In genomic region chr7:143240323-143241168, GRCh38 we compare ENCODE assay signal across 8 cellular contexts. TPM values are rescaled to one million over a fixed set of nuclear protein-coding genes. Genes with fewer than 3 reads are reported as not detected.
A peak's percentile ranks its signal among the peaks of the same experiment; 100 is the strongest.
DNase-seq lines count a peak whose midpoint lies in the region; ATAC-seq and TF ChIP-seq lines count a peak whose summit lies in the region.

No MANE protein-coding gene starts in this region.

- TF ChIP-seq CTCF in colonic mucosa (IDR thresholded peaks at IDR 0.05), result peak; percentile 92
- peak in 1 of 3 donors; percentile 55 for TF ChIP-seq CTCF in lower leg skin (IDR thresholded peaks at IDR 0.05)

- intact Hi-C loops in colonic mucosa (cut with DNase I) (loop anchor here (2.0 to 5.0 kb wide), 2 partner anchors 64 to 177 kb away; no protein-coding TSS in a partner anchor), lower leg skin (cut with DNase I; ENCODE audit: low total_unique reads) (no loop called here)

- H3K9me3 ChIP-seq in colonic mucosa, result no peaks in the 10 kb centered on the region

- peak overlapping the region in 1 of 2 donors; percentile 29 for H3K9ac ChIP-seq in colonic mucosa (ENCODE audit: low read depth in 2 of 2, low read length in 2 of 2)

- no peaks in the 10 kb centered on the region for H3K27me3 ChIP-seq in colonic mucosa

- peak overlapping the region; percentile 1 for H3K27ac ChIP-seq in colonic mucosa

- H3K4me1 ChIP-seq in colonic mucosa, result peaks cover 11% of the 10 kb centered on the region

- DNase-seq in AG20443 (ENCODE audit: low spot score) (peak; percentile 69), NCI-H2227 treated with DMSO at 0.1 percent for 48 hours (lab: John Stamatoyannopoulos, UW) (peak; percentile 77), colonic mucosa (peak; percentile 78), lower leg skin (ENCODE audit: low spot score in 2 of 2) (peak; percentile 70 to 91)
- DNase-seq in activated CD4-positive, CD25-positive, alpha-beta regulatory T cell treated with anti-CD3 and anti-CD28 coated beads, Interleukin-2, amount 50 U/mL, for 16 hours (ENCODE audit: low read depth, low spot score), result peak; percentile 45
- DNase-seq in stimulated activated CD4-positive, alpha-beta T cell treated with anti-CD3 and anti-CD28 coated beads, TNF-alpha, amount 100 ng/mL, for 1 hour (ENCODE audit: low read depth in 3 of 3, low spot score in 1 of 3), result peak; percentile 32 to 52 (median 42)

- WGBS in lower leg skin, 2 donors, result 9 to 12% methylated on average over 8 of the region's 8 CpGs

- TF ChIP-seq POLR2A in lower leg skin (IDR thresholded peaks at IDR 0.05), result no peak

- peak; percentile 97 for ATAC-seq in GM18868 (IDR thresholded peaks at IDR 0.05; ENCODE audit: unreplicated experiment)
- peak; percentile 73 for ATAC-seq in HG03108 (IDR thresholded peaks at IDR 0.05; ENCODE audit: unreplicated experiment)

- H3K36me3 ChIP-seq in colonic mucosa, result no peaks in the 10 kb centered on the region

- H3K4me3 ChIP-seq in colonic mucosa (no peak overlapping the region), lower leg skin (ENCODE audit: low read depth, poor library complexity, severe bottlenecking) (no peak overlapping the region)

RNA-seq across cellular contexts. Expression of gene TAS2R40, which starts 18.7 kb away (rescaled TPM):
- total RNA-seq in colonic mucosa, result not detected
- total RNA-seq in lower leg skin, result not detected

RNA-seq across cellular contexts. Expression of gene GSTK1, which starts 22.7 kb away (rescaled TPM):
- total RNA-seq in colonic mucosa (100 to 1,000 TPM; 210 to 272 TPM), lower leg skin (100 to 1,000 TPM in 3 of 4 donors, 10 to 100 TPM in 1; 97.0 to 180 (median 139) TPM)

RNA-seq across cellular contexts. Expression of gene TMEM139, which starts 44.2 kb away (rescaled TPM):
- total RNA-seq in colonic mucosa (10 to 100 TPM; 18.4 to 27.2 TPM), lower leg skin (10 to 100 TPM in 3 of 4 donors, 1 to 10 TPM in 1; 7.8 to 12.8 (median 11.6) TPM)

RNA-seq across cellular contexts. Expression of gene CASP2, which starts 47.6 kb away (rescaled TPM):
- total RNA-seq in colonic mucosa (10 to 100 TPM; 33.9 to 47.0 TPM), lower leg skin (10 to 100 TPM in 3 of 4 donors, 1 to 10 TPM in 1; 9.6 to 22.7 (median 16.0) TPM)

RNA-seq across cellular contexts. Expression of gene TAS2R39, which starts 57.3 kb away (rescaled TPM):
- total RNA-seq in colonic mucosa (not detected), lower leg skin (not detected)
